ENCODE assay signal across 18 cellular contexts in the genomic region with DNA sequence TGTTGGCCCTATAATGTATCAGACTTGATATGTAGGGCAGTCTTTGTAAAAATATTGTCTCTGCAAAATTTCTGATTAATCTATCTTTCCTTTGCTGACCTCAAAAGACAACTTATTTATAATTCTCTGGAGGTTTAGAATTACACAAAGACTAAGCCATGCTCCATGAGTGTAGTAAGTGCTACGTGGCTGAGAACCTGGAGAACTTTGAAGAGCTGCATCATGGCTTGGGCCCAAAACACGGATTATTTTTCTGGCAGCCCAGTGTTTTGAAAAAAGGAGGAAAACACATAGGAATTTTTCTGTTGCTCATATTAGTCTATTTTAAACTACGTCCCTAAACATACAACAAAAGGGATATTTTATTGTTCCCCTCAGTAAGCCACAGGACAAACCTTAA.
"Had no signal": no experiment of that assay in that cellular context is flagged by ENCODE, and none has a peak within 500 bp of the region (broad histone marks: within the 10 kb centered on the region; RNA-seq: fewer than 3 reads in every experiment).

No MANE protein-coding gene starts in this region.

- H3K36me3 Mint-ChIP-seq: immature natural killer cell had no signal

- H3K4me3 ChIP-seq: coronary artery, dorsolateral prefrontal cortex, esophagus muscularis mucosa, gastroesophageal sphincter, heart left ventricle, hepatocyte, left lung, lower lobe of right lung, mucosa of descending colon had no signal

- H3K27me3 ChIP-seq: dorsolateral prefrontal cortex, esophagus muscularis mucosa, foreskin keratinocyte, gastroesophageal sphincter, heart left ventricle, hepatocyte, left lung had no signal

- H3K9me3 ChIP-seq: esophagus muscularis mucosa, gastroesophageal sphincter, heart left ventricle, left lung, lower lobe of right lung, mucosa of descending colon had no signal

- H3K27ac ChIP-seq: coronary artery, dorsolateral prefrontal cortex, esophagus muscularis mucosa, foreskin keratinocyte, gastroesophageal sphincter, heart left ventricle, hepatocyte, left lung, lower lobe of right lung had no signal

- H3K4me3 Mint-ChIP-seq: immature natural killer cell had no signal

- DNase-seq: dermis blood vessel endothelial cell; effector CD4-positive, alpha-beta T cell; effector memory CD4-positive, alpha-beta T cell; foreskin keratinocyte; heart left ventricle; hypothalamus; immature natural killer cell; left cardiac atrium; left lung; left ventricle myocardium superior; lower lobe of right lung; mesenchymal stem cell; mucosa of descending colon had no signal

- H3K4me1 Mint-ChIP-seq: immature natural killer cell had no signal

- H3K27ac Mint-ChIP-seq: immature natural killer cell had no signal

- H3K4me1 ChIP-seq: esophagus muscularis mucosa, foreskin keratinocyte, gastroesophageal sphincter, heart left ventricle, left lung, lower lobe of right lung had no signal

- H3K36me3 ChIP-seq: esophagus muscularis mucosa, gastroesophageal sphincter, heart left ventricle, left lung, lower lobe of right lung had no signal
